Comparison of ENCODE assay signal across 1 cellular context in the genomic region with DNA sequence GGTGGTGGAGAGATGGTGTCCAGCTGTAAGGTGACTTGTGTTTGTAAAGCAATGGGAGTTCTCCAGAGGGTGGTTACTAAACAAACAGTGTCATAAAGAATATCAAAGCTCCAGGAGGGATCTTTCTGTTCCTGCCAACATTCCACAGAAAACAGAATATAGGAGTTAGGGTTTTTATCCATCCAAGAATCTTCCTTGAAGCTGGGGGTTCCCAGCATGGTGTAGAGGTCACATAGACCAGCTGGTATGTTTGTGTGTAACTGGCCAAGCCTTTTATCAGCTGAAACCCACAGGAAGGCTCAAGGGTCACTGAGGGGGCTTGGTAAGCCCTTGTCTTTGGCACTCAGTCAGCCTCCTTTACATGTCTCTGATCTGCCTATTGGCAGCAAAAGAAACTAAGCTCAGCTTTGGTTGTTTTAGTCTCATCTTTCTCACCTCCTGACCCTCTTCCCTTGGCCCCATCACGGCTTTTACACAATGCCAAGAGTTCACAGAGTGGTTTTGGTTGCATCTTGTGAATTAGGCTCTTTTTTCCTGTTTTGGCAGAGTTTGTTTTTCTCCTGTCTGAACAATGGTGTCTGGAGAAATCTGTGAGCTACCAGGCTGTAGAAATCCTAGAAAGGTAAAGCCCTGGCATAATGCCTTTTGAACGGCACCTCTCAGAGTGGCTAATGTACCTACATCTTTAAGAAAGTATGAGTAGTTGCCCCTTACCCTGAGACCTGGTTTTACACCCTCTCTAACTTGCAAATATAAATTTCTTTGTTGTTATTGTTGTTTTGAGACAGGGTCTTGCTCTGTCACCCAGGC.
TF ChIP-seq lines count a peak whose summit lies in the region.

No MANE protein-coding gene starts in this region.

TF ChIP-seq in endothelial cell of umbilical vein, 7 proteins besides CTCF, POLR2A, EP300 and RAD21:
- TF ChIP-seq EZH2 (IDR thresholded peaks at IDR 0.05; ENCODE audit: borderline replicate concordance, low read depth, low read length, severe bottlenecking) (no peak), JUN (IDR thresholded peaks at IDR 0.05; ENCODE audit: borderline replicate concordance, insufficient read depth, insufficient read length, low read depth) (no peak), FOS (IDR thresholded peaks at IDR 0.05; ENCODE audit: borderline replicate concordance, insufficient read depth, low read length) (no peak)
- TF ChIP-seq, protein P1, sequence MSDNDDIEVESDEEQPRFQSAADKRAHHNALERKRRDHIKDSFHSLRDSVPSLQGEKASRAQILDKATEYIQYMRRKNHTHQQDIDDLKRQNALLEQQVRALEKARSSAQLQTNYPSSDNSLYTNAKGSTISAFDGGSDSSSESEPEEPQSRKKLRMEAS (IDR thresholded peaks at IDR 0.05; ENCODE audit: insufficient read depth, insufficient read length), result no peak
